In genomic region chr18:78123144-78123909, GRCh38 we compare ENCODE assay signal across 22 cellular contexts.
A peak's percentile ranks its signal among the peaks of the same experiment; 100 is the strongest.
DNase-seq lines count a peak whose midpoint lies in the region; ATAC-seq, FAIRE-seq and TF ChIP-seq lines count a peak whose summit lies in the region.
"Had no signal": no experiment of that assay in that cellular context is flagged by ENCODE, and none has a peak within 500 bp of the region (broad histone marks: within the 10 kb centered on the region; RNA-seq: fewer than 3 reads in every experiment).

No MANE protein-coding gene starts in this region.

- no peak overlapping the region for H3K4me3 ChIP-seq in right atrium auricular region
- H3K4me3 ChIP-seq in right cardiac atrium (ENCODE audit: low read length), result no peak overlapping the region
- no peak overlapping the region for H3K4me3 ChIP-seq in uterus
- no peak overlapping the region for H3K4me3 ChIP-seq in pancreas
- H3K4me3 ChIP-seq: BLaER1, GM12878, GM23338, MG63 had no signal

- TF ChIP-seq CTCF in right atrium auricular region (IDR thresholded peaks at IDR 0.05) (no peak), uterus (IDR thresholded peaks at IDR 0.05) (no peak), pancreas (IDR thresholded peaks at IDR 0.05) (no peak)

- H3K27me3 ChIP-seq in right atrium auricular region (no peaks in the 10 kb centered on the region), right cardiac atrium (ENCODE audit: control insufficient read depth, insufficient read depth) (no peaks in the 10 kb centered on the region), uterus (no peaks in the 10 kb centered on the region), pancreas (no peaks in the 10 kb centered on the region)
- H3K27me3 ChIP-seq: BLaER1, MG63 had no signal

- intact Hi-C loops in right cardiac atrium (cut with DNase I) (no loop called here), sciatic nerve (cut with DNase I) (no loop called here), uterus (cut with DNase I; ENCODE audit: low total_unique reads) (no loop called here), pancreas (cut with DNase I) (no loop called here)

- H3K27ac ChIP-seq in right atrium auricular region, result no peak overlapping the region
- no peak overlapping the region for H3K27ac ChIP-seq in right cardiac atrium (ENCODE audit: low read length)
- H3K27ac ChIP-seq in uterus, result peak overlapping the region; percentile 57 to 61
- H3K27ac ChIP-seq in pancreas, result no peak overlapping the region
- H3K27ac ChIP-seq: BLaER1 had no signal

- H3K9me3 ChIP-seq in right atrium auricular region (no peaks in the 10 kb centered on the region), right cardiac atrium (ENCODE audit: control insufficient read depth, low read length) (no peaks in the 10 kb centered on the region), uterus (no peaks in the 10 kb centered on the region), pancreas (no peaks in the 10 kb centered on the region)
- H3K9me3 ChIP-seq: MG63 had no signal

- peak; percentile 50 for DNase-seq in right atrium auricular region (ENCODE audit: low spot score)
- no peak for DNase-seq in right cardiac atrium
- DNase-seq in sciatic nerve (ENCODE audit: low spot score), result no peak
- DNase-seq in uterus, result no peak
- no peak for DNase-seq in H4 (ENCODE audit: low spot score)
- DNase-seq in pancreas, result no peak
- DNase-seq: CD4-positive, CD25-positive, alpha-beta regulatory T cell; GDM1; HCEC 1CT; IMR-90; KG1; MG63; NCI-H2029; NCI-H446; NCI-H524 treated with DMSO at 0.1 percent for 48 hours; NCI-H774 had no signal

- ATAC-seq in right cardiac atrium, result no peak
- ATAC-seq in esophagus mucosa, result peak; percentile 29
- ATAC-seq in sciatic nerve, result peak; percentile 45
- no peak for ATAC-seq in pancreas
- ATAC-seq: GM12878, GM23338 had no signal

- H3K36me3 ChIP-seq in right atrium auricular region (no peaks in the 10 kb centered on the region), uterus (no peaks in the 10 kb centered on the region), pancreas (no peaks in the 10 kb centered on the region)
- H3K36me3 ChIP-seq: BLaER1, MG63 had no signal

- H3K4me1 ChIP-seq in right atrium auricular region (no peaks in the 10 kb centered on the region), right cardiac atrium (ENCODE audit: control insufficient read depth, insufficient read depth, low read length) (no peaks in the 10 kb centered on the region), uterus (no peaks in the 10 kb centered on the region), pancreas (no peaks in the 10 kb centered on the region)
- H3K4me1 ChIP-seq: BLaER1 had no signal

- no peak for TF ChIP-seq POLR2A in uterus (IDR thresholded peaks at IDR 0.05)

- 78% methylated on average over 24 of the region's 24 CpGs for WGBS in right cardiac atrium
- WGBS in pancreas, 2 donors, result 57 to 70% methylated on average over 23 to 24 of the region's 24 CpGs

- no peak for FAIRE-seq in pancreas (lab: Jason Lieb, UNC)
- FAIRE-seq: A204.1, GM12878, RCC 7860 had no signal

Comparison
In these comparisons a context has a peak if more than half of its experiments do, and no peak if none do; other contexts are left out.
1. H3K27ac ChIP-seq: peak in uterus (2 of 2); none in right atrium auricular region (0 of 2), right cardiac atrium (single experiment) and pancreas (0 of 4).
2. ATAC-seq: peak in esophagus mucosa (single experiment) and sciatic nerve (single experiment); none in right cardiac atrium (0 of 2) and pancreas (0 of 4).